In genomic region chr12:64950899-64951298, GRCh38 we compare ENCODE assay signal across 20 cellular contexts.
"Had no signal": no experiment of that assay in that cellular context is flagged by ENCODE, and none has a peak within 500 bp of the region (broad histone marks: within the 10 kb centered on the region; RNA-seq: fewer than 3 reads in every experiment).

No MANE protein-coding gene starts in this region.

- DNase-seq: activated CD4-positive, alpha-beta T cell treated with anti-CD3 and anti-CD28 coated beads for 4 hours; activated CD4-positive, alpha-beta T cell treated with anti-CD3 and anti-CD28 coated beads, Interleukin-2, amount 50 U/mL, for 4 hours; activated naive CD4-positive, alpha-beta T cell; activated T-cell treated with anti-CD3 and anti-CD28 coated beads for 4 hours; activated T-cell treated with anti-CD3 and anti-CD28 coated beads, Interleukin-2, amount 50 U/mL, for 72 hours; aorta; effector CD4-positive, alpha-beta T cell; foreskin keratinocyte; heart right ventricle; kidney glomerular epithelial cell; left lung; lower lobe of right lung; mesendoderm; posterior cingulate gyrus; right cardiac atrium; spleen; stimulated activated naive CD4-positive, alpha-beta T cell treated with Interleukin-2 at 50 U/mL for 16 hours; T-helper 1 cell; transverse colon had no signal

- ATAC-seq: activated naive CD4-positive, alpha-beta T cell treated with anti-CD3 and anti-CD28 coated beads, Interleukin-2, amount 50 U/mL, for 72 hours; activated T-cell treated with anti-CD3 and anti-CD28 coated beads, Interleukin-2, amount 50 U/mL, for 72 hours; foreskin keratinocyte; heart right ventricle; left lung; lower lobe of right lung; right cardiac atrium had no signal
